In the genomic region with DNA sequence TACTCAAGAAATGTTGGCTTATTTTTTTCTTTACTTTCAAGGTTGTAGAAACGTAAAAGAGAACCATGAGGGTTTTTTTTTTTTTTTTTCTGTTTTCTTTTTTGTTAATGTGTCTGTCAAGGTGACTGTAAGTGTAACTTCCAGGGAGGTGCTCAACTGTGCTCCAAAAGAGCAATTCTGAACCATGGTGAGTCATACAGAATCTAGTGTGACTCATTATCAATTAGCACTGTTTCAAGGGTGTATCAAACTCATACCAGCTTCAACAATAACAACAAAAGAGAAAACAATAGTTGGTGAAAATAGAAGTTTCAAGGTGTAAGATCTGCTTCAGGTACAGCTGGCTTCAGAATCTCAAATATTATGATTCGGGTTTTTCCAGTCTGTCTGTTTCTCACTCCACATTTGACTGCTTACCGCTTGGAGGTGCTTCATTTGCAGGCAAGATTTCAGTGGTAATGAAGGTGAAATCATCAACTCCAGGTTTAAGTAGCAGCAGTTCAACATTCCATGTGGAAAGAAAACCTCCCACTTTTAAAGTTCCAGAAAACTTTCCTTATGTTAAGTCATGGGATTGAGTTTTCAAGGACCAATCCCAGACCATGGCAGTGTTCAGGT, we compare ENCODE assay signal across 1 cellular context.
TF ChIP-seq lines count a peak whose summit lies in the region.

No MANE protein-coding gene starts in this region.

TF ChIP-seq in H1, 55 proteins besides CTCF, POLR2A, EP300 and RAD21:
- TF ChIP-seq TAF7 (optimal IDR thresholded peaks at IDR 0.05; ENCODE audit: borderline replicate concordance, low read depth, low read length), result no peak
- TF ChIP-seq, protein P1, sequence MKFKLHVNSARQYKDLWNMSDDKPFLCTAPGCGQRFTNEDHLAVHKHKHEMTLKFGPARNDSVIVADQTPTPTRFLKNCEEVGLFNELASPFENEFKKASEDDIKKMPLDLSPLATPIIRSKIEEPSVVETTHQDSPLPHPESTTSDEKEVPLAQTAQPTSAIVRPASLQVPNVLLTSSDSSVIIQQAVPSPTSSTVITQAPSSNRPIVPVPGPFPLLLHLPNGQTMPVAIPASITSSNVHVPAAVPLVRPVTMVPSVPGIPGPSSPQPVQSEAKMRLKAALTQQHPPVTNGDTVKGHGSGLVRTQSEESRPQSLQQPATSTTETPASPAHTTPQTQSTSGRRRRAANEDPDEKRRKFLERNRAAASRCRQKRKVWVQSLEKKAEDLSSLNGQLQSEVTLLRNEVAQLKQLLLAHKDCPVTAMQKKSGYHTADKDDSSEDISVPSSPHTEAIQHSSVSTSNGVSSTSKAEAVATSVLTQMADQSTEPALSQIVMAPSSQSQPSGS (IDR thresholded peaks at IDR 0.05; ENCODE audit: low read length), result no peak
- TF ChIP-seq, protein P2, sequence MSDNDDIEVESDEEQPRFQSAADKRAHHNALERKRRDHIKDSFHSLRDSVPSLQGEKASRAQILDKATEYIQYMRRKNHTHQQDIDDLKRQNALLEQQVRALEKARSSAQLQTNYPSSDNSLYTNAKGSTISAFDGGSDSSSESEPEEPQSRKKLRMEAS (IDR thresholded peaks at IDR 0.05), result no peak
- TF ChIP-seq ASH2L (IDR thresholded peaks at IDR 0.05; ENCODE audit: low read length), result no peak
- TF ChIP-seq EGR1 (IDR thresholded peaks at IDR 0.05; ENCODE audit: borderline replicate concordance, low read depth, low read length), result no peak
